In the genomic region with DNA sequence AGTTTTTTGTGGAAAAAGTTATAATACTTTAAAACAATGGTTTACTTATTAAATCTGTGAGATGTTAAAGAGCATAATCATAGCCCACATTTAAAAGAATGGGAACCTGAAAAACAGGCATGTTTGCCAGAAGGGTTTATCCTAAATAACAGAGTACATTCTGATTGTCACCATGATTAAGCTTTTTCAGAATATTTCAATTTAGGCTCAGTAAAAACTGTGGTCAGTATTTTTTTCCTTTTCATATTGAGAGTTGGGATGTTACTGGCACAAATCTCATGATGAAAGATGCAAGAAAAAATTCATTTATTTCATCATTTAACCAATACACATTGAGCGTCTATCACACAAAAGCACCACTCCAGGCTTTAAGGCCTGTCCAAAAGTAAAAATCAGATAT, we compare ENCODE assay signal across 34 cellular contexts. TPM values are rescaled to one million over a fixed set of nuclear protein-coding genes. Genes with fewer than 3 reads are reported as not detected.
DNase-seq lines count a peak whose midpoint lies in the region; ATAC-seq, FAIRE-seq and TF ChIP-seq lines count a peak whose summit lies in the region.
"Had no signal": no experiment of that assay in that cellular context is flagged by ENCODE, and none has a peak within 500 bp of the region (broad histone marks: within the 10 kb centered on the region; RNA-seq: fewer than 3 reads in every experiment).

No MANE protein-coding gene starts in this region.

- H3T11ph ChIP-seq in H9 (ENCODE audit: low read length), result no peak overlapping the region

- H3K4me2 ChIP-seq in skeletal muscle satellite cell (ENCODE audit: low read length) (peak overlapping the region; percentile 54), H9 (ENCODE audit: insufficient read depth, insufficient read length, low read length) (no peak overlapping the region)

- no peak overlapping the region for H3K4me3 Mint-ChIP-seq in activated naive CD4-positive, alpha-beta T cell treated with anti-CD3 and anti-CD28 coated beads, Interleukin-2, amount 10 ng/mL, durations not matched to agents 7 days and 5 days
- no peak overlapping the region for H3K4me3 Mint-ChIP-seq in H9
- H3K4me3 Mint-ChIP-seq: effector memory CD8-positive, alpha-beta T cell; stimulated activated naive B cell treated with anti-CD40 and anti-IgM and Interleukin-4, amounts not matched to agents 10 μg/mL and 1 μg/mL and 100 μg/mL, for 72 hours had no signal

- no peaks in the 10 kb centered on the region for H3K79me1 ChIP-seq in H9 (ENCODE audit: insufficient read depth, low read depth, low read length, poor library complexity, severe bottlenecking)

- DNase-seq in AG10803 (ENCODE audit: low read depth) (peak; percentile 37), RCC 7860 (ENCODE audit: low spot score) (no peak), fibroblast of peridontal ligament (ENCODE audit: extremely low read depth) (peak; percentile 65), H9 (no peak), NOMO-1 treated with dmso at 0.1 percent for 144 hours (lab: John Stamatoyannopoulos, UW; ENCODE audit: unreplicated experiment) (no peak)
- DNase-seq in activated naive CD4-positive, alpha-beta T cell treated with anti-CD3 and anti-CD28 coated beads, Interleukin-2, amount 10 ng/mL, durations not matched to agents 7 days and 5 days, result no peak
- DNase-seq: activated CD4-positive, alpha-beta T cell treated with anti-CD3 and anti-CD28 coated beads for 48 hours; activated CD8-positive, alpha-beta memory T cell treated with anti-CD3 and anti-CD28 coated beads for 24 hours; activated gamma-delta T cell; activated T-cell treated with anti-CD3 and anti-CD28 coated beads, Interleukin-2, amount 50 U/mL, for 1 hour; C1 segment of cervical spinal cord; Caco-2; cortex of kidney; effector memory CD8-positive, alpha-beta T cell; gastrocnemius medialis; GOT3; hippocampal formation; Karpas-422; left cardiac atrium; mammary epithelial cell; NCI-H1436 treated with DMSO at 0.1 percent for 48 hours; NCI-H2107; NCI-H446; NCI-H82; stimulated activated CD4-positive, alpha-beta T cell treated with anti-CD3 and anti-CD28 coated beads, Interleukin-15, amount 100 ng/mL, for 24 hours; stimulated activated naive B cell treated with anti-CD40 and anti-IgM and Interleukin-4, amounts not matched to agents 10 μg/mL and 1 μg/mL and 100 μg/mL, for 72 hours; WERI-Rb-1 had no signal

- no peak overlapping the region for H2AFZ ChIP-seq in H9 (ENCODE audit: low read length)

- H2BK20ac ChIP-seq in H9 (ENCODE audit: low read depth, low read length, poor library complexity, severe bottlenecking), result no peak overlapping the region

- no peak overlapping the region for H3K4ac ChIP-seq in H9 (ENCODE audit: low read depth, low read length)

- H3K79me2 ChIP-seq in H9 (ENCODE audit: insufficient read depth, low read length), result no peaks in the 10 kb centered on the region

- H3K9ac ChIP-seq in skeletal muscle satellite cell (ENCODE audit: low read depth, low read length) (peak overlapping the region; percentile 48), H9 (ENCODE audit: extremely low read depth, insufficient read length, low read length) (no peak overlapping the region)

- H3K23me2 ChIP-seq in H9 (ENCODE audit: insufficient read length, low read depth, low read length, poor library complexity, severe bottlenecking), result no peaks in the 10 kb centered on the region

- peak; percentile 54 for FAIRE-seq in RCC 7860 (lab: Jason Lieb, UNC)
- FAIRE-seq: bronchial epithelial cell had no signal

- no peak overlapping the region for H2BK15ac ChIP-seq in H9 (ENCODE audit: low read depth, low read length)

- no peak overlapping the region for H2BK5ac ChIP-seq in H9 (ENCODE audit: insufficient read length, low read length)

- H3K9me3 Mint-ChIP-seq in activated naive CD4-positive, alpha-beta T cell treated with anti-CD3 and anti-CD28 coated beads, Interleukin-2, amount 10 ng/mL, durations not matched to agents 7 days and 5 days, result no peaks in the 10 kb centered on the region
- no peaks in the 10 kb centered on the region for H3K9me3 Mint-ChIP-seq in H9
- H3K9me3 Mint-ChIP-seq: effector memory CD8-positive, alpha-beta T cell; stimulated activated naive B cell treated with anti-CD40 and anti-IgM and Interleukin-4, amounts not matched to agents 10 μg/mL and 1 μg/mL and 100 μg/mL, for 72 hours had no signal

- peaks cover 65% of the 10 kb centered on the region for H3K4me1 ChIP-seq in skeletal muscle satellite cell (ENCODE audit: control insufficient read depth, insufficient read depth, low read length)
- H3K4me1 ChIP-seq in H9 (ENCODE audit: insufficient read depth, low read length), result no peaks in the 10 kb centered on the region; the same call in 1 of the 2 replicates
- H3K4me1 ChIP-seq: Caco-2 had no signal

- no peak overlapping the region for H4K5ac ChIP-seq in H9 (ENCODE audit: insufficient read length, low read depth, low read length)

- no peak overlapping the region for H4K8ac ChIP-seq in H9 (replicated peaks; ENCODE audit: insufficient read length, low read depth, low read length)

- H3K4me3 ChIP-seq in AG10803 (ENCODE audit: low read length) (no peak overlapping the region), skeletal muscle satellite cell (ENCODE audit: low read length) (peak overlapping the region; percentile 25)
- H3K4me3 ChIP-seq: gastrocnemius medialis, SK-N-MC had no signal

- H2BK12ac ChIP-seq in H9 (ENCODE audit: insufficient read length, low read depth, low read length), result no peak overlapping the region

- CTCF ChIA-PET in activated naive CD4-positive, alpha-beta T cell treated with anti-CD3 and anti-CD28 coated beads, Interleukin-2, amount 10 ng/mL, durations not matched to agents 7 days and 5 days (lab: Charles Lee), result interaction anchor here (0.6 to 2.0 kb wide), 5 partner anchors 26 to 198 kb away, joined by 3 to 6 read pairs (median 3); no protein-coding TSS in a partner anchor

- H3K18ac ChIP-seq in H9 (ENCODE audit: insufficient read length, low read depth, low read length), result no peak overlapping the region

- no peak overlapping the region for H3K27ac Mint-ChIP-seq in activated naive CD4-positive, alpha-beta T cell treated with anti-CD3 and anti-CD28 coated beads, Interleukin-2, amount 10 ng/mL, durations not matched to agents 7 days and 5 days
- H3K27ac Mint-ChIP-seq in H9, result 0 out of 7 replicates have a peak overlapping the region, but pooled peaks of 1 of the 3 experiments have one; percentile 9
- H3K27ac Mint-ChIP-seq: effector memory CD8-positive, alpha-beta T cell; stimulated activated naive B cell treated with anti-CD40 and anti-IgM and Interleukin-4, amounts not matched to agents 10 μg/mL and 1 μg/mL and 100 μg/mL, for 72 hours had no signal

- H4K20me1 ChIP-seq in H9 (ENCODE audit: control insufficient read depth, insufficient read depth, insufficient read length), result no peaks in the 10 kb centered on the region

- H3K56ac ChIP-seq in H9 (ENCODE audit: insufficient read length, low read depth, low read length), result no peak overlapping the region

- H3K9me3 ChIP-seq in skeletal muscle satellite cell (replicated peaks; ENCODE audit: low read length) (no peaks in the 10 kb centered on the region), H9 (ENCODE audit: control insufficient read depth, low read depth, low read length) (no peaks in the 10 kb centered on the region)
- H3K9me3 ChIP-seq: Caco-2, gastrocnemius medialis had no signal

- H3K14ac ChIP-seq in H9 (ENCODE audit: insufficient read depth, low read length), result no peak overlapping the region

- H3K23ac ChIP-seq in H9 (ENCODE audit: insufficient read length, low read depth, low read length), result no peak overlapping the region

- no peak overlapping the region for H3K27ac ChIP-seq in H9 (ENCODE audit: insufficient read length, low read depth, low read length)
- H3K27ac ChIP-seq: gastrocnemius medialis, HL-60, RWPE1, SK-N-MC, WERI-Rb-1 had no signal

- H4K91ac ChIP-seq in H9 (ENCODE audit: insufficient read length, low read depth, low read length), result no peak overlapping the region

- H3K4me1 Mint-ChIP-seq in activated naive CD4-positive, alpha-beta T cell treated with anti-CD3 and anti-CD28 coated beads, Interleukin-2, amount 10 ng/mL, durations not matched to agents 7 days and 5 days, result no peaks in the 10 kb centered on the region
- peaks cover 14 to 15% of the 10 kb centered on the region in 2 experiments for H3K4me1 Mint-ChIP-seq in H9

- H3K36me3 Mint-ChIP-seq in activated naive CD4-positive, alpha-beta T cell treated with anti-CD3 and anti-CD28 coated beads, Interleukin-2, amount 10 ng/mL, durations not matched to agents 7 days and 5 days, result no peaks in the 10 kb centered on the region
- H3K36me3 Mint-ChIP-seq in H9 (ENCODE audit: insufficient read depth in 1 of 3, low read depth in 3 of 3), result no peaks in the 10 kb centered on the region
- H3K36me3 Mint-ChIP-seq: stimulated activated naive B cell treated with anti-CD40 and anti-IgM and Interleukin-4, amounts not matched to agents 10 μg/mL and 1 μg/mL and 100 μg/mL, for 72 hours had no signal

- H3K27me3 Mint-ChIP-seq in activated naive CD4-positive, alpha-beta T cell treated with anti-CD3 and anti-CD28 coated beads, Interleukin-2, amount 10 ng/mL, durations not matched to agents 7 days and 5 days, result no peaks in the 10 kb centered on the region
- no peaks in the 10 kb centered on the region for H3K27me3 Mint-ChIP-seq in H9 (ENCODE audit: low read depth)
- H3K27me3 Mint-ChIP-seq: progenitor cell of endocrine pancreas had no signal

- peaks cover 19% of the 10 kb centered on the region for H3K36me3 ChIP-seq in skeletal muscle satellite cell (ENCODE audit: insufficient read depth, low read length)
- H3K36me3 ChIP-seq: gastrocnemius medialis, WERI-Rb-1 had no signal

- H3K27me3 ChIP-seq in skeletal muscle satellite cell (ENCODE audit: control insufficient read depth, insufficient read depth, low read length) (no peaks in the 10 kb centered on the region), H9 (ENCODE audit: insufficient read depth, low read length) (no peaks in the 10 kb centered on the region)
- H3K27me3 ChIP-seq: gastrocnemius medialis had no signal

- no peak overlapping the region for H2BK120ac ChIP-seq in H9 (ENCODE audit: low read depth, low read length, poor library complexity, severe bottlenecking)

- ATAC-seq in HG03139 (IDR thresholded peaks at IDR 0.05; ENCODE audit: unreplicated experiment), result no peak
- ATAC-seq: effector memory CD8-positive, alpha-beta T cell; gastrocnemius medialis; stimulated activated naive B cell treated with anti-CD40 and anti-IgM and Interleukin-4, amounts not matched to agents 10 μg/mL and 1 μg/mL and 100 μg/mL, for 72 hours had no signal

- WGBS in H9 (ENCODE audit: extremely low coverage, insufficient read length, low lambda C conversion rate), result no CpG with 5 or more reads among the region's 1 CpG

- H2AK5ac ChIP-seq in H9 (ENCODE audit: insufficient read length, low read length), result no peak overlapping the region

- no peak for TF ChIP-seq CTCF in AG10803 (conservative IDR thresholded peaks at IDR 0.05; ENCODE audit: low read length)
- no peak for TF ChIP-seq CTCF in H9 (conservative IDR thresholded peaks at IDR 0.05)

RNA-seq across cellular contexts. Expression of a gene that starts 18.6 kb away (rescaled TPM):
- 159 and 170 TPM in 2 replicates for total RNA-seq in skeletal muscle satellite cell (2012; rRNA removed)
- 1.9 and 2.2 TPM in 2 replicates for total RNA-seq in H9 (2021)

Comparison
In these comparisons a context has a peak if more than half of its experiments do, and no peak if none do; other contexts are left out.
1. DNase-seq: peak in AG10803 (single experiment) and fibroblast of peridontal ligament (single experiment); none in RCC 7860 (single experiment), activated naive CD4-positive, alpha-beta T cell treated with anti-CD3 and anti-CD28 coated beads, Interleukin-2, amount 10 ng/mL, durations not matched to agents 7 days and 5 days (single experiment), H9 (single experiment) and NOMO-1 treated with dmso at 0.1 percent for 144 hours (single experiment).